In the genomic region with DNA sequence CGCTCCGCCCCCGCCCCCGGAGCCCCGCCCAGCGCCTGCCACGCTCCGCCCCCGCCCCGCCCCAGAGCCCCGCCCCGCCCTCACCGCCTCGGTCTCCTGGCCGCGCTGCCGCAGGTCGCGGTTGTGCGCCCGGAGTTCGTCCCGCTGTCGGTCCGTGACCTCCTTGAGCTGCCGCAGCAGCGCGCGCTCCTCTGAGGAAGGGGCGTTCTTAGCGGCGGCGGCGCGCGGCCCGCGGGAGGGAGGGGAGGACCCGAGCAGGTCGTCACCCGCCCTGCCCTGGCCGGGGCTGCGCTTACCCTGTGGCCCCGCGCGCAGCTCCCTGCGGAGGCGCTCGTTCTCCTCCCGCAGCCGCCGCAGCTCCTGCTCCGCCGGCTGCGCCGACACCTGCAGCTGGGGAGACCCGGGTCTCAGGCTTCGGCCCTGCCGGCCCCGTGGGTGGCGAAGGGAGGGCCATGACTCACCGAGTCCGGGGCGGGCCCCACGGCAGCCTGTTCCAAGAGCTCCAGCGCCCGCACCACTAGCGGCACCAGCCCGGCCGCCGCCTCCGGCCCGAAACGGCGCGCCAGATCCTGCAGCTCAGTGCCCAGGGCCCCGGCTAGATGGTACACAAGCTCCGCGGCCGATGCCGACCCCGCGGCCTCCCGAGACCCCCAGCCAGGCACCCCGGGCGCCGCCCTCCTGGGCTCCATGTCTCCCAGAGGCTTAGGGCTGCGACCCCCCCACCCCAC, we compare ENCODE assay signal across 8 cellular contexts. TPM values are rescaled to one million over a fixed set of nuclear protein-coding genes. Genes with fewer than 3 reads are reported as not detected.
DNase-seq lines count a peak whose midpoint lies in the region; ATAC-seq and TF ChIP-seq lines count a peak whose summit lies in the region.

No MANE protein-coding gene starts in this region.

- no peaks in the 10 kb centered on the region for H3K9me3 ChIP-seq in muscle layer of duodenum (ENCODE audit: control insufficient read depth in 1 of 2, low read length in 2 of 2)

- DNase-seq in A172 (ENCODE audit: low spot score) (peak; percentile 78), NCI-H748 (lab: John Stamatoyannopoulos, UW; ENCODE audit: unreplicated experiment) (peak; percentile 79), activated T-cell treated with anti-CD3 and anti-CD28 coated beads for 1 hour (ENCODE audit: low read depth) (peak; percentile 61), erythroblast (lab: John Stamatoyannopoulos, UW) (peak; percentile 93 to 94)
- DNase-seq in stimulated activated CD8-positive, alpha-beta memory T cell treated with anti-CD3 and anti-CD28 coated beads, Interleukin-7, amount 100 ng/mL, for 48 hours (ENCODE audit: extremely low read depth in 1 of 2, low read depth in 1 of 2) = peak; percentile 75 to 76

- ATAC-seq in GM18520 (IDR thresholded peaks at IDR 0.05; ENCODE audit: unreplicated experiment) = peak; percentile 29
- ATAC-seq in HG03045 (IDR thresholded peaks at IDR 0.05; ENCODE audit: unreplicated experiment) = peak; percentile 49

- H3K36me3 ChIP-seq in muscle layer of duodenum (ENCODE audit: control insufficient read depth in 1 of 2, insufficient read depth in 2 of 2, low read length in 2 of 2) = peaks cover 35 to 38% of the 10 kb centered on the region in 2 donors

- peak overlapping the region; percentile 79 for H3K27ac ChIP-seq in muscle layer of duodenum (ENCODE audit: low read length)

- H3K4me3 ChIP-seq in muscle layer of duodenum (ENCODE audit: low read depth in 1 of 2, low read length in 2 of 2) = peak overlapping the region; percentile 61 to 76

- H3K4me1 ChIP-seq in muscle layer of duodenum (ENCODE audit: control insufficient read depth in 1 of 2, insufficient read depth in 2 of 2, low read length in 2 of 2) = peaks cover 8 to 44% of the 10 kb centered on the region in 2 donors

- H3K27me3 ChIP-seq in muscle layer of duodenum (ENCODE audit: low read depth, low read length) = no peaks in the 10 kb centered on the region

- TF ChIP-seq POLR2A in erythroblast (IDR thresholded peaks at IDR 0.05; ENCODE audit: low read length) = peak; percentile 84

RNA-seq across cellular contexts. Expression of a gene that starts 0.4 kb away (rescaled TPM):
- 5.6 and 20.3 TPM in 2 replicates for total RNA-seq in A172 (2014; rRNA removed; shearing (Covaris generic))

RNA-seq across cellular contexts. Expression of a gene that starts 3.7 kb away (rescaled TPM):
- 1.0 and 1.1 TPM in 2 replicates for total RNA-seq in A172 (2014; rRNA removed; shearing (Covaris generic))

RNA-seq across cellular contexts. Expression of a gene that starts 20.6 kb away (rescaled TPM):
- 6.5 and 8.0 TPM in 2 replicates for total RNA-seq in A172 (2014; rRNA removed; shearing (Covaris generic))

RNA-seq across cellular contexts. Expression of a gene that starts 35.4 kb away (rescaled TPM):
- 77.9 and 90.5 TPM in 2 replicates for total RNA-seq in A172 (2014; rRNA removed; shearing (Covaris generic))

Comparison
In these comparisons a context has a peak if more than half of its experiments do, and no peak if none do; other contexts are left out.
1. Peak in every context shown above with its lines: DNase-seq, ATAC-seq, H3K4me3 ChIP-seq and H3K27ac ChIP-seq.